12 cellular contexts compared by ENCODE assay signal in the genomic region with DNA sequence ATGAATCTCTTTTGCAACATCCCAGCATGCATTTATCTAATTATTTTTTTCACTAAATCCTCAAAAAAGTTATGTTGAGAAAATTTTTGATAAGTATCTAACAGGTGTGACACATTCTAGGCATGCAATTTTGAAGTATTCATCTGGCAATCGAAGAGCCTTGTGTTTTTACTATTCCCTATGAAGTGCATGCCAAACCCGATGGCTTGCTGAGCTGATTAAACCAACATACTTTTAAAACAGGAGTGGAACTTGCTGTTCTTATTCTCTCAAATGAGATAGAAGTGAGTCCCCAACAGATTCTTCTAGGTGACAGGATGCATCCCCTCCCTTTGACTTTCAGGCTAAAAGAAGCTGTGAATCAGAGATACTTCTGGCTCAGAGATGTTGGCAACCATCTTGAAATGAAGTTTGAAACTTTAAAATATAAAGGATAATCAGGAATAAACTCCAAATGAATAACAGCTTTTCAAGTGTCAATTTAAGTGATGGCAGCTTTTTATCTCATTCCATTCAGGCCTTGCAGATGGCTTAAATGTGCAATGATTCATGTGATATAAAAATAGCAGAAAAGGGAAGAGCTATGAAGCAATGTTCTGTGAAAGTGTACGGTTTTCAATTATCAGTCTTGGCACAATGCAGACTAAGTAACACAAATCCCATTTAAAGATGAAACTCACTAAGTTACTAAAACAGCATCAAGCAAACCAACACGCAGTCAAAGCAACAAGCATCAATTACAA.
DNase-seq lines count a peak whose midpoint lies in the region; ATAC-seq and TF ChIP-seq lines count a peak whose summit lies in the region.
"Had no signal": no experiment of that assay in that cellular context is flagged by ENCODE, and none has a peak within 500 bp of the region (broad histone marks: within the 10 kb centered on the region; RNA-seq: fewer than 3 reads in every experiment).

No MANE protein-coding gene starts in this region.

- H3K9me3 ChIP-seq in GM23248 (ENCODE audit: low read depth) = no peaks in the 10 kb centered on the region
- no peaks in the 10 kb centered on the region for H3K9me3 ChIP-seq in PC-9 (ENCODE audit: insufficient read depth, low read depth)
- H3K9me3 ChIP-seq: tibial artery had no signal

- no peak for TF ChIP-seq CTCF in PC-9 (conservative IDR thresholded peaks at IDR 0.05)

- POLR2A ChIA-PET in PC-9 (lab: Charles Lee; ENCODE audit: unreplicated experiment) = interaction anchor here (0.6 kb wide), 1 partner anchor 55 kb away, joined by 7 read pairs; no protein-coding TSS in a partner anchor

- BruUV-seq in PC-9 (replicated peaks; lab: Mats Ljungman, UMichigan) = no TSS peak

- H3K79me2 ChIP-seq in GM23248 (ENCODE audit: insufficient read depth) (peaks cover 95% of the 10 kb centered on the region), PC-9 (ENCODE audit: low read depth) (peaks cover 84% of the 10 kb centered on the region)

- H3K27me3 ChIP-seq in GM23248 (replicated peaks; ENCODE audit: insufficient read depth) = no peaks in the 10 kb centered on the region
- H3K27me3 ChIP-seq in PC-9 (ENCODE audit: insufficient read depth, low read depth) = no peaks in the 10 kb centered on the region
- H3K27me3 ChIP-seq: tibial artery had no signal

- no peak for ATAC-seq in GM19455 (IDR thresholded peaks at IDR 0.05; ENCODE audit: unreplicated experiment)

- H4K20me1 ChIP-seq in GM23248 (ENCODE audit: insufficient read depth) (no peaks in the 10 kb centered on the region), PC-9 (ENCODE audit: insufficient read depth) (no peaks in the 10 kb centered on the region)

- H3K27ac ChIP-seq in GM23248 (peak overlapping the region; percentile 90), PC-9 (peak overlapping the region; percentile 94), epithelial cell of prostate (peak overlapping the region; percentile 79)
- H3K27ac ChIP-seq: tibial artery had no signal

- WGBS in GM23248 (ENCODE audit: low coverage in 1 of 2, low lambda C conversion rate in 2 of 2, missing lambda C conversion rate in 2 of 2), 2 experiments = 8 to 12% methylated on average over 4 of the region's 4 CpGs

- peak; percentile 63 for DNase-seq in GM23248
- no peak for DNase-seq in PC-9
- DNase-seq in epithelial cell of prostate (ENCODE audit: low read depth, low spot score) = no peak
- peak; percentile 16 for DNase-seq in putamen (ENCODE audit: low spot score)
- DNase-seq in NCI-H2196 treated with DMSO at 0.1 percent for 48 hours (lab: John Stamatoyannopoulos, UW; ENCODE audit: unreplicated experiment) = no peak
- DNase-seq in NCI-H2081 treated with DMSO at 0.1 percent for 48 hours (lab: John Stamatoyannopoulos, UW) = no peak
- DNase-seq in NCI-H1436 (lab: John Stamatoyannopoulos, UW) = no peak
- DNase-seq: H9, NCI-H2081, tibial artery had no signal

- H2AFZ ChIP-seq in GM23248 (no peak overlapping the region), PC-9 (no peak overlapping the region)

- intact Hi-C loops in PC-9 (cut with micrococcal nuclease; ENCODE audit: unreplicated experiment) = loop anchor here (2.0 to 10.0 kb wide), 2 partner anchors 51 to 431 kb away; no protein-coding TSS in a partner anchor

- H3K4me3 ChIP-seq in GM23248 (no peak overlapping the region), PC-9 (no peak overlapping the region)
- H3K4me3 ChIP-seq: skin epidermis, tibial artery had no signal

- H3K4me2 ChIP-seq in GM23248 (ENCODE audit: unreplicated experiment) = peak overlapping the region; percentile 38
- 0 out of 2 replicates have a peak overlapping the region, but pooled peaks have one; percentile 1 for H3K4me2 ChIP-seq in PC-9

- H3K9me2 ChIP-seq in GM23248 (ENCODE audit: insufficient read depth) (no peaks in the 10 kb centered on the region), PC-9 (ENCODE audit: insufficient read depth) (no peaks in the 10 kb centered on the region)

- in situ Hi-C loops in GM23248 (cut with MboI) = no loop called here

- H3K36me3 ChIP-seq in GM23248 (ENCODE audit: low read depth) (peaks cover 25% of the 10 kb centered on the region), PC-9 (ENCODE audit: low read depth) (0 out of 2 replicates have a peak, but pooled peaks cover 17% of the 10 kb centered on the region)

- H3K4me1 ChIP-seq in GM23248 (ENCODE audit: insufficient read depth) (peaks cover 45% of the 10 kb centered on the region), PC-9 (replicated peaks; ENCODE audit: insufficient read depth) (peaks cover 34% of the 10 kb centered on the region)

- H3K9ac ChIP-seq in GM23248 = peak overlapping the region; percentile 15

- CTCF ChIA-PET in PC-9 (lab: Charles Lee) = interaction anchor here (0.5 kb wide), 1 partner anchor 175 kb away, joined by 3 read pairs; no protein-coding TSS in a partner anchor

- peaks cover 32% of the 10 kb centered on the region for H3F3A ChIP-seq in GM23248 (ENCODE audit: insufficient read depth)
- peaks cover 41% of the 10 kb centered on the region for H3F3A ChIP-seq in PC-9 (ENCODE audit: insufficient read depth, low read depth)

Comparison
In these comparisons a context has a peak if more than half of its experiments do, and no peak if none do; other contexts are left out.
1. DNase-seq: peak in GM23248 (single experiment) and putamen (single experiment); none in PC-9 (0 of 2), epithelial cell of prostate (single experiment), NCI-H2196 treated with DMSO at 0.1 percent for 48 hours (single experiment), NCI-H2081 treated with DMSO at 0.1 percent for 48 hours (single experiment) and NCI-H1436 (single experiment).
2. Peak in every context shown above with its lines, with median percentiles within 50 percentile points of each other: H3K27ac ChIP-seq.